In the genomic region with DNA sequence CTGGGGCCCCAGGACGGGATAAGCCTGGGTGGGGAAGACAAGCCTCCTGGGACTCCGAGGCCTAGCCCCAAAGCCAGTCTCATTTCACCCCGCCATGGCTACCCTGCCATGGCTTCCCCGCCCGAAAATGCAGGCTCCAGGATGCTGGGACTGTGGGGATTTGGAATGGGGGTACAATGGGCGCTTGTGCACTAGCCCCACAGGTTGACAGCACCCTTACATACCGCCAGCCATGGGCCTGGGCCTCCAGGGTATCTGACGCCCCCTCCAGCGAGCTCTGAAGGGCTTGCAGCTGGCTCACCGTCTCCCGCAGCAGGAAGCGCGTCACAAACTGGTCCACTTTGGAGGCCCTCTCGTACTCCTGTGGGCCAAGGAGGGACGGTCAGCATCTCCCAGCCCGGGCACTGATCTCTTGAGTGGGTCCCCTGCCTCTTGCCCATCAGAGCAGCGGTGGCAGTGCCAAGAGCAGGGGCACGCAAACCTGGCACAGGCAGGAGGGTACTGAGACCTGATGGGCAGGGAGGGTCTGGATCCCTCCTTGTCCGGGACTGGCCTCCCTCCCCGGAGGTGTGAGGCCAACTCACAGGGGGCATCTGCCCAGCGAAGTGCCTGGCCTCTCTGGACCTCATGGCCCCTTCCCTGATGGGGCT, we compare ENCODE assay signal across 24 cellular contexts. TPM values are rescaled to one million over a fixed set of nuclear protein-coding genes. Genes with fewer than 3 reads are reported as not detected.
"Had no signal": no experiment of that assay in that cellular context is flagged by ENCODE, and none has a peak within 500 bp of the region (broad histone marks: within the 10 kb centered on the region; RNA-seq: fewer than 3 reads in every experiment).

No MANE protein-coding gene starts in this region.

- H3K27ac ChIP-seq: breast epithelium, left ventricle myocardium inferior, tibial artery, VCaP had no signal

- H3K9me3 ChIP-seq: breast epithelium, left ventricle myocardium inferior, tibial artery had no signal

- H3K27me3 Mint-ChIP-seq: activated naive CD8-positive, alpha-beta T cell; activated T-cell treated with anti-CD3 and anti-CD28 coated beads, Interleukin-2, amount 50 U/mL, for 24 hours; central memory CD8-positive, alpha-beta T cell; effector memory CD8-positive, alpha-beta T cell; stimulated activated naive CD8-positive, alpha-beta T cell treated with anti-CD3 and anti-CD28 coated beads, Interleukin-15, amount 100 ng/mL, for 72 hours had no signal

- H3K27ac Mint-ChIP-seq: activated naive CD8-positive, alpha-beta T cell; activated T-cell treated with anti-CD3 and anti-CD28 coated beads, Interleukin-2, amount 50 U/mL, for 24 hours; activated T-helper 2 cell treated with anti-CD3 and anti-CD28 coated beads, Interferon-gamma antibody, Interleukin-2, Interleukin-4, amounts not matched to agents 10 μg/mL and 5 μg/mL and 100 μg/mL, durations not matched to agents 14 hours and 24 hours and 36 hours; natural killer cell; T-helper 2 cell treated with Interferon-gamma antibody and Interleukin-4, amounts not matched to agents 5 μg/mL and 100 μg/mL, for 36 hours had no signal

- H3K4me3 ChIP-seq: breast epithelium, left ventricle myocardium inferior, tibial artery had no signal

- DNase-seq: activated CD4-positive, alpha-beta T cell treated with anti-CD3 and anti-CD28 coated beads for 1 hour; activated CD8-positive, alpha-beta memory T cell treated with anti-CD3 and anti-CD28 coated beads, Interleukin-2, amount 50 U/mL, for 4 hours; activated naive CD4-positive, alpha-beta T cell; activated T-cell treated with anti-CD3 and anti-CD28 coated beads, Interleukin-2, amount 50 U/mL, for 24 hours; amniotic stem cell; effector memory CD8-positive, alpha-beta T cell; foreskin melanocyte; hippocampal formation; left ventricle myocardium inferior; mammary epithelial cell; midbrain; natural killer cell; tibial artery had no signal

- H3K36me3 ChIP-seq: breast epithelium had no signal

- H3K4me3 Mint-ChIP-seq: activated naive CD8-positive, alpha-beta T cell; activated T-cell treated with anti-CD3 and anti-CD28 coated beads, Interleukin-2, amount 50 U/mL, for 24 hours; central memory CD8-positive, alpha-beta T cell; effector memory CD8-positive, alpha-beta T cell; natural killer cell; stimulated activated naive CD8-positive, alpha-beta T cell treated with anti-CD3 and anti-CD28 coated beads, Interleukin-15, amount 100 ng/mL, for 72 hours; T-helper 2 cell treated with Interferon-gamma antibody and Interleukin-4, amounts not matched to agents 5 μg/mL and 100 μg/mL, for 36 hours had no signal

- H3K27me3 ChIP-seq: breast epithelium, tibial artery had no signal

- ATAC-seq: effector memory CD8-positive, alpha-beta T cell; esophagus mucosa; natural killer cell; stimulated activated naive CD8-positive, alpha-beta T cell treated with anti-CD3 and anti-CD28 coated beads, Interleukin-15, amount 100 ng/mL, for 72 hours had no signal

- H3K36me3 Mint-ChIP-seq: activated naive CD8-positive, alpha-beta T cell; natural killer cell had no signal

- H3K9me3 Mint-ChIP-seq: activated T-cell treated with anti-CD3 and anti-CD28 coated beads, Interleukin-2, amount 50 U/mL, for 24 hours; activated T-helper 2 cell treated with anti-CD3 and anti-CD28 coated beads, Interferon-gamma antibody, Interleukin-2, Interleukin-4, amounts not matched to agents 10 μg/mL and 5 μg/mL and 100 μg/mL, durations not matched to agents 14 hours and 24 hours and 36 hours; central memory CD8-positive, alpha-beta T cell; effector memory CD8-positive, alpha-beta T cell; natural killer cell; stimulated activated naive CD8-positive, alpha-beta T cell treated with anti-CD3 and anti-CD28 coated beads, Interleukin-15, amount 100 ng/mL, for 72 hours; T-helper 2 cell treated with Interferon-gamma antibody and Interleukin-4, amounts not matched to agents 5 μg/mL and 100 μg/mL, for 36 hours had no signal

RNA-seq across cellular contexts. Expression of a gene that starts 2.0 kb away (rescaled TPM):
- total RNA-seq: endothelial cell of umbilical vein, esophagus mucosa, left ventricle myocardium inferior, renal cortical epithelial cell, urinary bladder had no signal
- polyA plus RNA-seq: endothelial cell of umbilical vein had no signal
